18 cellular contexts compared by ENCODE assay signal in genomic region chr5:102845041-102845440, GRCh38.
"Had no signal": no experiment of that assay in that cellular context is flagged by ENCODE, and none has a peak within 500 bp of the region (broad histone marks: within the 10 kb centered on the region; RNA-seq: fewer than 3 reads in every experiment).

No MANE protein-coding gene starts in this region.

- H3K27me3 Mint-ChIP-seq: activated naive CD8-positive, alpha-beta T cell treated with anti-CD3 and anti-CD28 coated beads, Interleukin-2, amount 10 ng/mL, durations not matched to agents 7 days and 5 days had no signal

- ATAC-seq: foreskin keratinocyte; left lobe of liver; stimulated activated naive CD8-positive, alpha-beta T cell treated with anti-CD3 and anti-CD28 coated beads, Interleukin-15, Interleukin-2, amounts not matched to agents 100 U/mL and 50 U/mL, for 24 hours had no signal

- H3K27ac Mint-ChIP-seq: activated naive CD8-positive, alpha-beta T cell treated with anti-CD3 and anti-CD28 coated beads, Interleukin-2, amount 10 ng/mL, durations not matched to agents 7 days and 5 days; activated T-helper 1 cell treated with anti-CD3 and anti-CD28 coated beads, Interleukin-12 subunit alpha, Interleukin-12 subunit beta, Interleukin-2, Interleukin-4 antibody, amounts not matched to agents 30 ng/mL and 10 ng/mL and 1 ng/mL, durations not matched to agents 14 hours and 24 hours and 36 hours; brain; mesothelial cell of epicardium; neural progenitor cell; T-helper 1 cell treated with Interleukin-12 subunit alpha and Interleukin-12 subunit beta and Interleukin-4 antibody, amounts not matched to agents 30 μg/mL and 1 μg/mL, for 36 hours had no signal

- H3K9me3 Mint-ChIP-seq: activated naive CD8-positive, alpha-beta T cell treated with anti-CD3 and anti-CD28 coated beads, Interleukin-2, amount 10 ng/mL, durations not matched to agents 7 days and 5 days; activated T-helper 1 cell treated with anti-CD3 and anti-CD28 coated beads, Interleukin-12 subunit alpha, Interleukin-12 subunit beta, Interleukin-2, Interleukin-4 antibody, amounts not matched to agents 30 ng/mL and 10 ng/mL and 1 ng/mL, durations not matched to agents 14 hours and 24 hours and 36 hours; T-helper 1 cell treated with Interleukin-12 subunit alpha and Interleukin-12 subunit beta and Interleukin-4 antibody, amounts not matched to agents 30 μg/mL and 1 μg/mL, for 36 hours had no signal

- H3K4me3 Mint-ChIP-seq: activated naive CD8-positive, alpha-beta T cell treated with anti-CD3 and anti-CD28 coated beads, Interleukin-2, amount 10 ng/mL, durations not matched to agents 7 days and 5 days; activated T-helper 1 cell treated with anti-CD3 and anti-CD28 coated beads, Interleukin-12 subunit alpha, Interleukin-12 subunit beta, Interleukin-2, Interleukin-4 antibody, amounts not matched to agents 30 ng/mL and 10 ng/mL and 1 ng/mL, durations not matched to agents 14 hours and 24 hours and 36 hours; brain; mesothelial cell of epicardium; neural progenitor cell; T-helper 1 cell treated with Interleukin-12 subunit alpha and Interleukin-12 subunit beta and Interleukin-4 antibody, amounts not matched to agents 30 μg/mL and 1 μg/mL, for 36 hours had no signal

- H3K4me1 Mint-ChIP-seq: mesothelial cell of epicardium, neural progenitor cell had no signal

- DNase-seq: activated CD4-positive, CD25-positive, alpha-beta regulatory T cell treated with anti-CD3 and anti-CD28 coated beads, Interleukin-2, amount 50 U/mL, for 72 hours; activated naive CD8-positive, alpha-beta T cell treated with anti-CD3 and anti-CD28 coated beads, Interleukin-2, amount 10 ng/mL, durations not matched to agents 7 days and 5 days; caudate nucleus; dorsolateral prefrontal cortex; foreskin keratinocyte; hypothalamus; kidney; stimulated activated CD4-positive, alpha-beta T cell treated with anti-CD3 and anti-CD28 coated beads, Interleukin-12 subunit alpha, Interleukin-12 subunit beta, amount 100 ng/mL, for 4 hours; stimulated activated CD4-positive, alpha-beta T cell treated with anti-CD3 and anti-CD28 coated beads, Interleukin-1b, Interleukin-23, amount 100 ng/mL, for 48 hours; stimulated activated naive CD8-positive, alpha-beta T cell treated with anti-CD3 and anti-CD28 coated beads, Interleukin-15, Interleukin-2, amounts not matched to agents 100 U/mL and 50 U/mL, for 24 hours; substantia nigra; tibial artery had no signal
